1 cellular context compared by ENCODE assay signal in the genomic region with DNA sequence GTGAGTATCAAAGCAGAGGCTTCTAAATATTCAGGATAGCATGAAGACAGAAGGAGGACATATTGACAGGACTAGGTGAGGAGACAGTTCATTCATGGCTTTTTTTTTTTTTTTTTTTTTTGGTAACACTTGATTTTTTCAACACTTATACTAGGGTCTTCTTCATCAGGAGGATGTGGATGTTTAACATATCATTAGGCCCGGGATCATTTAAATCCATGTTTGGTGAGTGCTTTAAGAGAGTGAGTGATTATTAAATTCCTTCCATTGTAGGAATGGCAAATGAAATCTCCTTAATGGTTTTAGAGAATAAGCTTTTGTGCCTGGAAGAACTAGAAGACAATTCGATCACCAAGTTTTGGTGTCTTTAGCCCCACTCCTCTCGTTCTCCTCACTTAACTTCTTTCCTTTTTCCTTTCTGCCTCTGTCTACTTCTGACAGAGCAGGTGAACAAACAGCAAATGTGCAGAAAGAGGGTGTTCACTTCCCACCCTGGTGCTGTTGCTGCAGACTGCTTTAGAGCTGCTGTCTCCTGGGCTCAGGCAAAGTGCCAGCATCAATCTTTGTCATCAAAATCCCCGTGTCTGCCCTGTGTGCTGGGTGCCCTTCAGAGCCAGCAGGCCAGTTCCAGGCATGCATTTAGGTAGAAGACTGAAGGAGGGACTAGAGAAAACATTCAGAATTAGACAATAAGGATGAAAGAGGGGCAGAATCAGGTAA.
TF ChIP-seq lines count a peak whose summit lies in the region.

No MANE protein-coding gene starts in this region.

TF ChIP-seq in SK-N-SH, 30 proteins besides CTCF, POLR2A, EP300 and RAD21 (continued from another document):
- TF ChIP-seq, protein P1, sequence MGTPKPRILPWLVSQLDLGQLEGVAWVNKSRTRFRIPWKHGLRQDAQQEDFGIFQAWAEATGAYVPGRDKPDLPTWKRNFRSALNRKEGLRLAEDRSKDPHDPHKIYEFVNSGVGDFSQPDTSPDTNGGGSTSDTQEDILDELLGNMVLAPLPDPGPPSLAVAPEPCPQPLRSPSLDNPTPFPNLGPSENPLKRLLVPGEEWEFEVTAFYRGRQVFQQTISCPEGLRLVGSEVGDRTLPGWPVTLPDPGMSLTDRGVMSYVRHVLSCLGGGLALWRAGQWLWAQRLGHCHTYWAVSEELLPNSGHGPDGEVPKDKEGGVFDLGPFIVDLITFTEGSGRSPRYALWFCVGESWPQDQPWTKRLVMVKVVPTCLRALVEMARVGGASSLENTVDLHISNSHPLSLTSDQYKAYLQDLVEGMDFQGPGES (IDR thresholded peaks at IDR 0.05; ENCODE audit: low read depth, low read length), result no peak
- TF ChIP-seq, protein P2, sequence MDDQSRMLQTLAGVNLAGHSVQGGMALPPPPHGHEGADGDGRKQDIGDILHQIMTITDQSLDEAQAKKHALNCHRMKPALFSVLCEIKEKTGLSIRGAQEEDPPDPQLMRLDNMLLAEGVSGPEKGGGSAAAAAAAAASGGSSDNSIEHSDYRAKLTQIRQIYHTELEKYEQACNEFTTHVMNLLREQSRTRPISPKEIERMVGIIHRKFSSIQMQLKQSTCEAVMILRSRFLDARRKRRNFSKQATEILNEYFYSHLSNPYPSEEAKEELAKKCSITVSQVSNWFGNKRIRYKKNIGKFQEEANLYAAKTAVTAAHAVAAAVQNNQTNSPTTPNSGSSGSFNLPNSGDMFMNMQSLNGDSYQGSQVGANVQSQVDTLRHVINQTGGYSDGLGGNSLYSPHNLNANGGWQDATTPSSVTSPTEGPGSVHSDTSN (IDR thresholded peaks at IDR 0.05), result no peak
